8 cellular contexts compared by ENCODE assay signal in the genomic region with DNA sequence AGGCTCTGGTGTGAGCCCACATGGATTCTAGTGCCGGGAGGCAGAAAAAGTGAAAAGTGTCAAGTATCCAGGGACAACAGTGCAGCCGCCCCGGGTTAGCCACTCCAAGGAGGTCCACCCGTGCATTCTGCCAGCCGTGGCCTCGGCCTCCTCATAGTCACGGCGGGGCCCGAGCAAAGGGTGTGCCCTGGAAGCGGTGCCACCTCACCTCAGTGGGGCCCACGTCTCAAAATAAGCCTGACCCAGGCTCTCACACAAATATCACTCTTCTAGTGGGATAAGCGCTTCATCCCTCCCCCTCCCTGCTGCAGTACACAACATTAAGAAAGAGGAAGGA. TPM values are rescaled to one million over a fixed set of nuclear protein-coding genes. Genes with fewer than 3 reads are reported as not detected.
DNase-seq lines count a peak whose midpoint lies in the region; TF ChIP-seq lines count a peak whose summit lies in the region.

No MANE protein-coding gene starts in this region.

- H2AFZ ChIP-seq in mesenchymal stem cell (ENCODE audit: low read depth, low read length) (peak overlapping the region; percentile 14), OCI-LY7 (ENCODE audit: low read length) (no peak overlapping the region)

- TF ChIP-seq CTCF in AG09309 (IDR thresholded peaks at IDR 0.05; ENCODE audit: control insufficient read depth, insufficient read depth, low read depth, low read length, missing control alignments) (no peak), HFF-Myc (IDR thresholded peaks at IDR 0.05; ENCODE audit: low read depth, low read length, missing control alignments) (no peak), breast epithelium (IDR thresholded peaks at IDR 0.05) (no peak), uterus (IDR thresholded peaks at IDR 0.05) (no peak), OCI-LY7 (conservative IDR thresholded peaks at IDR 0.05; ENCODE audit: low read length) (no peak)

- intact Hi-C loops in breast epithelium (cut with DNase I; ENCODE audit: low total_unique reads) (no loop called here), uterus (cut with DNase I; ENCODE audit: low total_unique reads) (no loop called here), OCI-LY7 (cut with micrococcal nuclease; ENCODE audit: unreplicated experiment) (no loop called here)

- no peak overlapping the region for H3K4ac ChIP-seq in mesenchymal stem cell (ENCODE audit: low read depth in 1 of 2, low read length in 2 of 2)

- DNase-seq in AG09309 (ENCODE audit: low read depth) (no peak), HFF-Myc (ENCODE audit: extremely low read depth, low read depth) (no peak), breast epithelium (ENCODE audit: low spot score in 2 of 2) (no peak), mesenchymal stem cell (no peak), uterus (no peak), OCI-LY7 (ENCODE audit: low spot score) (no peak), NCI-H2196 treated with DMSO at 0.1 percent for 48 hours (lab: John Stamatoyannopoulos, UW; ENCODE audit: unreplicated experiment) (no peak), NCI-H128 (lab: John Stamatoyannopoulos, UW; ENCODE audit: unreplicated experiment) (no peak)

- no peak overlapping the region for H4K8ac ChIP-seq in mesenchymal stem cell (ENCODE audit: low read length)

- H3K4me2 ChIP-seq in mesenchymal stem cell (ENCODE audit: low read length, poor library complexity, severe bottlenecking) (peak overlapping the region; percentile 70), OCI-LY7 (ENCODE audit: low read length) (no peak overlapping the region)

- no peak overlapping the region for H4K91ac ChIP-seq in mesenchymal stem cell (ENCODE audit: low read length)

- no peak overlapping the region for H3K23ac ChIP-seq in mesenchymal stem cell (ENCODE audit: low read length in 2 of 2)

- H2BK12ac ChIP-seq in mesenchymal stem cell (ENCODE audit: low read length in 2 of 2), result no peak overlapping the region

- H3K79me2 ChIP-seq in OCI-LY7 (ENCODE audit: insufficient read depth, low read depth, low read length), result no peaks in the 10 kb centered on the region

- TF ChIP-seq POLR2A in breast epithelium (IDR thresholded peaks at IDR 0.05) (no peak), uterus (IDR thresholded peaks at IDR 0.05) (no peak)

- H3K9ac ChIP-seq in mesenchymal stem cell (ENCODE audit: low read length), result peak overlapping the region; percentile 90

- H2BK120ac ChIP-seq in mesenchymal stem cell (ENCODE audit: low read depth, low read length), result no peak overlapping the region

- H3K27ac ChIP-seq in breast epithelium (peak overlapping the region; percentile 83 to 92), mesenchymal stem cell (ENCODE audit: low read length, poor library complexity, severe bottlenecking) (no peak overlapping the region), uterus (peak overlapping the region; percentile 83 to 89), OCI-LY7 (ENCODE audit: low read depth, low read length, poor library complexity, severe bottlenecking) (no peak overlapping the region)

- H3K79me1 ChIP-seq in mesenchymal stem cell (replicated peaks; ENCODE audit: low read length, poor library complexity, severe bottlenecking), result no peaks in the 10 kb centered on the region

- no TSS peak for BruUV-seq in OCI-LY7 (replicated peaks; lab: Mats Ljungman, UMichigan)

- H3K4me1 ChIP-seq in breast epithelium (no peaks in the 10 kb centered on the region), mesenchymal stem cell (ENCODE audit: control insufficient read depth, insufficient read depth, low read depth, low read length) (no peaks in the 10 kb centered on the region), uterus (no peaks in the 10 kb centered on the region), OCI-LY7 (ENCODE audit: insufficient read depth, low read length, poor library complexity, severe bottlenecking) (no peaks in the 10 kb centered on the region)

- no peaks in the 10 kb centered on the region for H4K20me1 ChIP-seq in OCI-LY7 (ENCODE audit: insufficient read depth, low read length)

- H2BK5ac ChIP-seq in mesenchymal stem cell (ENCODE audit: low read depth, low read length, poor library complexity, severe bottlenecking), result peak overlapping the region; percentile 1

- CTCF ChIA-PET in OCI-LY7 (lab: Charles Lee; ENCODE audit: unreplicated experiment), result no interaction called here

- H3K27me3 ChIP-seq in breast epithelium (peaks cover 0 to 14% of the 10 kb centered on the region in 2 donors), mesenchymal stem cell (ENCODE audit: control insufficient read depth in 1 of 2, insufficient read depth in 1 of 2, low read length in 2 of 2) (peaks cover 0 to 7% of the 10 kb centered on the region in 2 experiments), uterus (no peaks in the 10 kb centered on the region)

- no peak overlapping the region for H2BK15ac ChIP-seq in mesenchymal stem cell (ENCODE audit: low read depth, poor library complexity, severe bottlenecking)

- no peak overlapping the region for H2AK5ac ChIP-seq in mesenchymal stem cell (ENCODE audit: low read length, severe bottlenecking)

- WGBS in mesenchymal stem cell, result 0% methylated on average over 11 of the region's 12 CpGs

- H3K14ac ChIP-seq in mesenchymal stem cell (ENCODE audit: low read length in 2 of 2), result no peak overlapping the region

- H3K36me3 ChIP-seq in breast epithelium, result no peaks in the 10 kb centered on the region
- no peaks in the 10 kb centered on the region for H3K36me3 ChIP-seq in mesenchymal stem cell (ENCODE audit: control insufficient read depth in 1 of 2, insufficient read depth in 2 of 2, low read depth in 1 of 2, low read length in 2 of 2)
- H3K36me3 ChIP-seq in uterus, result no peaks in the 10 kb centered on the region
- no peaks in the 10 kb centered on the region for H3K36me3 ChIP-seq in OCI-LY7 (ENCODE audit: insufficient read depth, low read length)

- no peaks in the 10 kb centered on the region for H3K9me2 ChIP-seq in OCI-LY7 (ENCODE audit: insufficient read depth, low read length)

- H3K9me3 ChIP-seq in breast epithelium (no peaks in the 10 kb centered on the region), mesenchymal stem cell (ENCODE audit: control insufficient read depth, low read length) (no peaks in the 10 kb centered on the region), uterus (no peaks in the 10 kb centered on the region), OCI-LY7 (ENCODE audit: low read length) (no peaks in the 10 kb centered on the region)

- no peak overlapping the region for H3K18ac ChIP-seq in mesenchymal stem cell (ENCODE audit: low read depth in 1 of 2, low read length in 2 of 2)

- H3K4me3 ChIP-seq in AG09309 (ENCODE audit: control insufficient read depth, low read depth, low read length) (peak overlapping the region; percentile 41), HFF-Myc (replicated peaks; ENCODE audit: low read depth, low read length) (peak overlapping the region; percentile 48), breast epithelium (peak overlapping the region; percentile 60 to 82 (median 63)), mesenchymal stem cell (ENCODE audit: insufficient read depth in 1 of 2, low read depth in 1 of 2, low read length in 2 of 2) (peak overlapping the region; percentile 58 to 78), uterus (peak overlapping the region; percentile 48 to 56), OCI-LY7 (ENCODE audit: low read depth, low read length, poor library complexity, severe bottlenecking) (no peak overlapping the region)

- POLR2A ChIA-PET in OCI-LY7 (lab: Charles Lee), result no interaction called here

RNA-seq across cellular contexts. Expression of a gene that starts 0.4 kb away (rescaled TPM):
- total RNA-seq in breast epithelium (10 to 100 TPM in 2 of 3 donors, 1 to 10 TPM in 1; 1.6 to 21.3 (median 20.2) TPM), uterus (100 to 1,000 TPM in 1 of 4 donors, 10 to 100 TPM in 3; 19.7 to 155 (median 40.2) TPM), OCI-LY7 (2022) (not detected in 2 replicates)
- 0.03 TPM for polyA plus RNA-seq in mesenchymal stem cell (2013, experiment 1 of 2)
- polyA plus RNA-seq in mesenchymal stem cell (2013, experiment 2 of 2), result 0.03 TPM
- not detected in 2 replicates for total RNA-seq in OCI-LY7 (2014; rRNA removed; shearing (Covaris generic))

Comparison
In these comparisons a context has a peak if more than half of its experiments do, and no peak if none do; other contexts are left out.
1. H3K27ac ChIP-seq: peak in breast epithelium (2 of 2) and uterus (2 of 2); none in mesenchymal stem cell (single experiment) and OCI-LY7 (single experiment).